Comparison of ENCODE assay signal across 9 cellular contexts in the genomic region with DNA sequence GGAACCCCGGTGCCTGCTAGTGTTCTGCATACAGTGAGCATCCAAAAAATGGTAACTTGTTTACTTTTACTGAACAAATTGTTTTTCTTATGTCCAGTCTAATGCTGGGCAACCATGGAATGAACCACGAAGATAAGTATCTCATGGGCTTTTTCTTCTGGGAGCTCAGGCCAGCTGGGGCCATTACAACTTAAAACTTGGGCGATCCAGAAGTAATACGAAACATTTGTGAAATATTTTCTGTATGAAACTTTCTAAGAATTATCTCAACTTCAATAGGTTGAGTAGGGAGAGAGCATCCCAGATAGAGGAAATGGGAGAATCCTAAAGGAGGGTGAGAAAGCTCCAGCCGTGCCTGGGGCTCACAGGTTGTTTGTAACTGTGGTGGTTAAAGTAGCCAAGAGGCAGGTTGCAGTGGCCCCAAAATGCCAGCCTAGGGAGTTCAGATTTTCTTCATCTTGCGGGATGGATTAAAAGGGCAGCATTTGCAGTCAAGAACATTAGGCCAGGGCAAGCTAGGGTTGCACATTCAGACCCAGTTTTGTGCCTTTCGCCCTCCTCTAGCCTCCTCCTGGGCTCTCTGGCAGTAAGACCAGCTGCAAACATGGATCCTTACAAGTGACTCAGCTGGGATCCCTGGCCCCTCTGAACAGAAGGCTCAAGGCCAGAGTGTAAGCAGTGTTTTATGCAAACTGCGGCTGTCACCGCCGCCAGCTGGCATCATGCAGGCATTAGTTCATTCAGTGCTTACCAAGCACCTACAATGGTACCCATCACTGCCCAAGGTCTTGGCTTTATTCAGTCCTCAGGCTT. TPM values are rescaled to one million over a fixed set of nuclear protein-coding genes. Genes with fewer than 3 reads are reported as not detected.
A peak's percentile ranks its signal among the peaks of the same experiment; 100 is the strongest.
DNase-seq lines count a peak whose midpoint lies in the region; ATAC-seq, FAIRE-seq and TF ChIP-seq lines count a peak whose summit lies in the region.
"Had no signal": no experiment of that assay in that cellular context is flagged by ENCODE, and none has a peak within 500 bp of the region (broad histone marks: within the 10 kb centered on the region; RNA-seq: fewer than 3 reads in every experiment).

No MANE protein-coding gene starts in this region.

- H3K27me3 ChIP-seq in cardiac muscle cell (no peaks in the 10 kb centered on the region), bronchial epithelial cell (ENCODE audit: control insufficient read depth, insufficient read depth, low read length) (no peaks in the 10 kb centered on the region), uterus (no peaks in the 10 kb centered on the region)

- intact Hi-C loops in left ventricle myocardium superior (cut with micrococcal nuclease) (no loop called here), uterus (cut with DNase I; ENCODE audit: low total_unique reads) (no loop called here)

- H3K36me3 ChIP-seq in cardiac muscle cell = peaks cover 21% of the 10 kb centered on the region
- peaks cover 8% of the 10 kb centered on the region for H3K36me3 ChIP-seq in bronchial epithelial cell (ENCODE audit: control insufficient read depth, insufficient read depth, low read length)
- no peaks in the 10 kb centered on the region for H3K36me3 ChIP-seq in uterus

- H3K27ac ChIP-seq in cardiac muscle cell (peak overlapping the region; percentile 99), uterus (peak overlapping the region; percentile 90 to 93)

- H3K4me1 ChIP-seq in cardiac muscle cell (ENCODE audit: low read depth) (peaks cover 13% of the 10 kb centered on the region), uterus (peaks cover 0 to 10% of the 10 kb centered on the region in 2 donors)

- H3K4me3 ChIP-seq in cardiac muscle cell = peak overlapping the region; percentile 86
- H3K4me3 ChIP-seq in bronchial epithelial cell (ENCODE audit: low read depth, low read length) = peak overlapping the region; percentile 97
- peak overlapping the region; percentile 68 to 92 for H3K4me3 ChIP-seq in uterus

- TF ChIP-seq CTCF in cardiac muscle cell (IDR thresholded peaks at IDR 0.05; ENCODE audit: low read depth, low read length) (no peak), bronchial epithelial cell (IDR thresholded peaks at IDR 0.05; ENCODE audit: insufficient read depth, low read length, severe bottlenecking) (no peak), uterus (IDR thresholded peaks at IDR 0.05) (no peak)

- no peak for FAIRE-seq in bronchial epithelial cell (lab: Jason Lieb, UNC)
- FAIRE-seq: endometrium had no signal

- TF ChIP-seq POLR2A in uterus (IDR thresholded peaks at IDR 0.05) = no peak

- H3K9me3 ChIP-seq in cardiac muscle cell (ENCODE audit: low read depth) (no peaks in the 10 kb centered on the region), uterus (no peaks in the 10 kb centered on the region)

- DNase-seq in cardiac muscle cell (ENCODE audit: low read depth in 1 of 2, low spot score in 1 of 2) (no peak), left ventricle myocardium superior (no peak), bronchial epithelial cell (ENCODE audit: low read depth) (no peak), midbrain (lab: John Stamatoyannopoulos, UW) (peak; percentile 66), uterus (no peak), 8988T (no peak)

- ATAC-seq in left ventricle myocardium superior (no peak), GM19035 (IDR thresholded peaks at IDR 0.05; ENCODE audit: unreplicated experiment) (no peak), HG02852 (IDR thresholded peaks at IDR 0.05; ENCODE audit: unreplicated experiment) (no peak)

RNA-seq across cellular contexts. Expression of a gene that starts 41.5 kb away (rescaled TPM):
- total RNA-seq in cardiac muscle cell (35.7 and 38.0 TPM in 2 replicates), left ventricle myocardium superior (37.1 TPM), bronchial epithelial cell (15.5 and 21.1 TPM in 2 replicates), uterus (100 to 1,000 TPM in 1 of 4 donors, 10 to 100 TPM in 3; 18.5 to 112 (median 57.2) TPM)
- 38.3 and 38.7 TPM in 2 replicates for polyA plus RNA-seq in cardiac muscle cell

RNA-seq across cellular contexts. Expression of a gene that starts 56.6 kb away (rescaled TPM):
- not detected in 2 replicates for total RNA-seq in cardiac muscle cell
- not detected in 2 replicates for polyA plus RNA-seq in cardiac muscle cell
- 2.3 TPM for total RNA-seq in left ventricle myocardium superior
- total RNA-seq in bronchial epithelial cell = not detected in 2 replicates
- total RNA-seq in uterus = under 1 TPM in 2 of 4 donors, not detected in 2; 0.48 to 0.49 TPM
